Comparison of ENCODE assay signal across 8 cellular contexts in the genomic region with DNA sequence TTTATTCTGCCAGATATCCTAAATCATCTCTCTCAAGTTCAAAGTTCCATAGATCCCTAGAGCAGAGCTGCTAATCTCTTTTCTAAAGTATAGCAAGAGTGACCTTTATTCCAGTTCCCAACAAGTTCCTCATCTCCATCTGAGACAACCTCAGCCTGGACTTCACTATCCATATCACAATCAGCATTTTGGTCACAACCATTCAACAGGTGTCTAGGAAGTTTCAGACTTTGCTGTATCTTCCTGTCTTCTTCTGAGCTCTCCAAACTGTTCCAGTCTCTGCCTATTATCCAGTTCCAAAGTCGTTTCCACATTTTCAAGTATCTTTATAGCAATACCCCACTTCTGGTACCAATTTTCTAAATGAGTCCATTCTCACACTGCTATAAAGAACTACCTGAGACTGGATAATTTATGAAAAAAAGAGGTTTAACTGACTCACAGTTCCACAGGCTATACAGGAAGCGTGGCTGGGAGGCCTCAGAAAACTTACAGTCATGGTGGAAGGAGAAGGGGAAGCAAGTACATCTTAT.
DNase-seq lines count a peak whose midpoint lies in the region; ATAC-seq, FAIRE-seq and TF ChIP-seq lines count a peak whose summit lies in the region.
"Not testable (repeated sequence)": the region's sequence is repeated elsewhere in the genome, so short reads cannot be mapped to it uniquely, and the experiment has no call there.

No MANE protein-coding gene starts in this region.

- POLR2A ChIA-PET in activated naive CD8-positive, alpha-beta T cell treated with anti-CD3 and anti-CD28 coated beads, Interleukin-2, amount 10 ng/mL, durations not matched to agents 7 days and 5 days (lab: Charles Lee) = not testable (repeated sequence)

- not testable (repeated sequence) for TF ChIP-seq CTCF in astrocyte (IDR thresholded peaks at IDR 0.05; ENCODE audit: insufficient read depth, low read depth, low read length); endothelial cell (IDR thresholded peaks at IDR 0.05; ENCODE audit: unreplicated experiment)

- not testable (repeated sequence) for H3K4me3 Mint-ChIP-seq in activated T-cell treated with anti-CD3 and anti-CD28 coated beads, Interleukin-2, amount 50 U/mL, for 24 hours; activated naive CD4-positive, alpha-beta T cell treated with anti-CD3 and anti-CD28 coated beads, Interleukin-2, amount 50 U/mL, for 24 hours; activated naive CD8-positive, alpha-beta T cell treated with anti-CD3 and anti-CD28 coated beads, Interleukin-2, amount 10 ng/mL, durations not matched to agents 7 days and 5 days; memory B cell; stimulated activated naive CD8-positive, alpha-beta T cell treated with anti-CD3 and anti-CD28 coated beads, Interleukin-15, Interleukin-2, amounts not matched to agents 100 ng/mL and 50 ng/mL, for 24 hours
- H3K4me3 Mint-ChIP-seq in astrocyte (ENCODE audit: unreplicated experiment) (peak overlapping the region; percentile 24), endothelial cell (ENCODE audit: unreplicated experiment) (peak overlapping the region; percentile 14)

- not testable (repeated sequence) for H3K79me2 ChIP-seq in astrocyte (ENCODE audit: insufficient read depth, low read length)

- not testable (repeated sequence) for ATAC-seq in activated naive CD8-positive, alpha-beta T cell treated with anti-CD3 and anti-CD28 coated beads, Interleukin-2, amount 10 ng/mL, durations not matched to agents 7 days and 5 days (ENCODE audit: low read depth); memory B cell (ENCODE audit: low read depth)

- H4K20me1 ChIP-seq in astrocyte (ENCODE audit: insufficient read depth, low read length) = not testable (repeated sequence)

- not testable (repeated sequence) for H3K4me3 ChIP-seq in astrocyte (ENCODE audit: insufficient read depth, low read depth, low read length)

- not testable (repeated sequence) for H3K27me3 ChIP-seq in astrocyte (ENCODE audit: insufficient read depth, low read length)

- not testable (repeated sequence) for H3K36me3 Mint-ChIP-seq in activated T-cell treated with anti-CD3 and anti-CD28 coated beads, Interleukin-2, amount 50 U/mL, for 24 hours (ENCODE audit: low read depth); activated naive CD4-positive, alpha-beta T cell treated with anti-CD3 and anti-CD28 coated beads, Interleukin-2, amount 50 U/mL, for 24 hours; astrocyte (ENCODE audit: low read depth, unreplicated experiment); endothelial cell (ENCODE audit: low read depth, unreplicated experiment)
- peaks cover 19% of the 10 kb centered on the region for H3K36me3 Mint-ChIP-seq in activated naive CD8-positive, alpha-beta T cell treated with anti-CD3 and anti-CD28 coated beads, Interleukin-2, amount 10 ng/mL, durations not matched to agents 7 days and 5 days
- H3K36me3 Mint-ChIP-seq in memory B cell = peaks cover 13% of the 10 kb centered on the region
- peaks cover 11% of the 10 kb centered on the region for H3K36me3 Mint-ChIP-seq in stimulated activated naive CD8-positive, alpha-beta T cell treated with anti-CD3 and anti-CD28 coated beads, Interleukin-15, Interleukin-2, amounts not matched to agents 100 ng/mL and 50 ng/mL, for 24 hours (ENCODE audit: low read depth)

- H3K27me3 Mint-ChIP-seq in activated T-cell treated with anti-CD3 and anti-CD28 coated beads, Interleukin-2, amount 50 U/mL, for 24 hours; activated naive CD4-positive, alpha-beta T cell treated with anti-CD3 and anti-CD28 coated beads, Interleukin-2, amount 50 U/mL, for 24 hours; activated naive CD8-positive, alpha-beta T cell treated with anti-CD3 and anti-CD28 coated beads, Interleukin-2, amount 10 ng/mL, durations not matched to agents 7 days and 5 days; astrocyte (ENCODE audit: low read depth, unreplicated experiment); endothelial cell (ENCODE audit: unreplicated experiment); memory B cell; stimulated activated naive CD8-positive, alpha-beta T cell treated with anti-CD3 and anti-CD28 coated beads, Interleukin-15, Interleukin-2, amounts not matched to agents 100 ng/mL and 50 ng/mL, for 24 hours: not testable (repeated sequence)

- not testable (repeated sequence) for H3K4me1 ChIP-seq in astrocyte (ENCODE audit: insufficient read depth, low read length)

- not testable (repeated sequence) for H2AFZ ChIP-seq in astrocyte (ENCODE audit: low read depth, low read length)

- not testable (repeated sequence) for H3K4me2 ChIP-seq in astrocyte (ENCODE audit: low read length)

- peaks cover 48% of the 10 kb centered on the region for H3K4me1 Mint-ChIP-seq in activated T-cell treated with anti-CD3 and anti-CD28 coated beads, Interleukin-2, amount 50 U/mL, for 24 hours (ENCODE audit: low read depth)
- H3K4me1 Mint-ChIP-seq in activated naive CD4-positive, alpha-beta T cell treated with anti-CD3 and anti-CD28 coated beads, Interleukin-2, amount 50 U/mL, for 24 hours = peaks cover 36% of the 10 kb centered on the region
- peaks cover 23% of the 10 kb centered on the region for H3K4me1 Mint-ChIP-seq in activated naive CD8-positive, alpha-beta T cell treated with anti-CD3 and anti-CD28 coated beads, Interleukin-2, amount 10 ng/mL, durations not matched to agents 7 days and 5 days
- peaks cover 20% of the 10 kb centered on the region for H3K4me1 Mint-ChIP-seq in astrocyte (ENCODE audit: low read depth, unreplicated experiment)
- not testable (repeated sequence) for H3K4me1 Mint-ChIP-seq in endothelial cell (ENCODE audit: unreplicated experiment); memory B cell
- H3K4me1 Mint-ChIP-seq in stimulated activated naive CD8-positive, alpha-beta T cell treated with anti-CD3 and anti-CD28 coated beads, Interleukin-15, Interleukin-2, amounts not matched to agents 100 ng/mL and 50 ng/mL, for 24 hours (ENCODE audit: low read depth) = peaks cover 47% of the 10 kb centered on the region

- peak overlapping the region; percentile 76 for H3K27ac Mint-ChIP-seq in activated T-cell treated with anti-CD3 and anti-CD28 coated beads, Interleukin-2, amount 50 U/mL, for 24 hours
- H3K27ac Mint-ChIP-seq in activated naive CD4-positive, alpha-beta T cell treated with anti-CD3 and anti-CD28 coated beads, Interleukin-2, amount 50 U/mL, for 24 hours = peak overlapping the region; percentile 78
- H3K27ac Mint-ChIP-seq in activated naive CD8-positive, alpha-beta T cell treated with anti-CD3 and anti-CD28 coated beads, Interleukin-2, amount 10 ng/mL, durations not matched to agents 7 days and 5 days = peak overlapping the region; percentile 13
- not testable (repeated sequence) for H3K27ac Mint-ChIP-seq in astrocyte (ENCODE audit: unreplicated experiment); endothelial cell (ENCODE audit: unreplicated experiment)
- H3K27ac Mint-ChIP-seq in memory B cell = peak overlapping the region; percentile 21
- peak overlapping the region; percentile 90 for H3K27ac Mint-ChIP-seq in stimulated activated naive CD8-positive, alpha-beta T cell treated with anti-CD3 and anti-CD28 coated beads, Interleukin-15, Interleukin-2, amounts not matched to agents 100 ng/mL and 50 ng/mL, for 24 hours

- H3K9me3 Mint-ChIP-seq in activated T-cell treated with anti-CD3 and anti-CD28 coated beads, Interleukin-2, amount 50 U/mL, for 24 hours = peaks cover 23% of the 10 kb centered on the region
- not testable (repeated sequence) for H3K9me3 Mint-ChIP-seq in activated naive CD4-positive, alpha-beta T cell treated with anti-CD3 and anti-CD28 coated beads, Interleukin-2, amount 50 U/mL, for 24 hours; astrocyte (ENCODE audit: unreplicated experiment); endothelial cell (ENCODE audit: unreplicated experiment); memory B cell
- H3K9me3 Mint-ChIP-seq in activated naive CD8-positive, alpha-beta T cell treated with anti-CD3 and anti-CD28 coated beads, Interleukin-2, amount 10 ng/mL, durations not matched to agents 7 days and 5 days = peaks cover 20% of the 10 kb centered on the region
- peaks cover 13% of the 10 kb centered on the region for H3K9me3 Mint-ChIP-seq in stimulated activated naive CD8-positive, alpha-beta T cell treated with anti-CD3 and anti-CD28 coated beads, Interleukin-15, Interleukin-2, amounts not matched to agents 100 ng/mL and 50 ng/mL, for 24 hours

- H3K9ac ChIP-seq in astrocyte (ENCODE audit: low read length) = not testable (repeated sequence)

- peak; percentile 14 for DNase-seq in MV-4-11 (lab: John Stamatoyannopoulos, UW)
- DNase-seq in activated T-cell treated with anti-CD3 and anti-CD28 coated beads, Interleukin-2, amount 50 U/mL, for 24 hours; activated naive CD8-positive, alpha-beta T cell treated with anti-CD3 and anti-CD28 coated beads, Interleukin-2, amount 10 ng/mL, durations not matched to agents 7 days and 5 days; astrocyte (ENCODE audit: low read depth); endothelial cell (ENCODE audit: low spot score); memory B cell (ENCODE audit: low spot score in 2 of 2): not testable (repeated sequence)

- H3K36me3 ChIP-seq in astrocyte (ENCODE audit: insufficient read depth, low read length) = not testable (repeated sequence)

- not testable (repeated sequence) for FAIRE-seq in astrocyte (lab: Jason Lieb, UNC)

- H3K27ac ChIP-seq in astrocyte (ENCODE audit: low read depth, low read length) = not testable (repeated sequence)

- not testable (repeated sequence) for H3K9me3 ChIP-seq in astrocyte (ENCODE audit: insufficient read depth, low read depth, low read length)
